8 cellular contexts compared by ENCODE assay signal in genomic region chr16:81429045-81429521, GRCh38. TPM values are rescaled to one million over a fixed set of nuclear protein-coding genes. Genes with fewer than 3 reads are reported as not detected.
A peak's percentile ranks its signal among the peaks of the same experiment; 100 is the strongest.
DNase-seq lines count a peak whose midpoint lies in the region; ATAC-seq and FAIRE-seq lines count a peak whose summit lies in the region.

No MANE protein-coding gene starts in this region.

- no peaks in the 10 kb centered on the region for H3K36me3 Mint-ChIP-seq in activated CD8-positive, alpha-beta T cell treated with anti-CD3 and anti-CD28 coated beads, Interleukin-2, amount 10 ng/mL, durations not matched to agents 7 days and 5 days (ENCODE audit: low read depth)

- H3K27me3 Mint-ChIP-seq in activated CD8-positive, alpha-beta T cell treated with anti-CD3 and anti-CD28 coated beads, Interleukin-2, amount 10 ng/mL, durations not matched to agents 7 days and 5 days (ENCODE audit: low read depth), result peaks cover 11% of the 10 kb centered on the region

- ATAC-seq in activated CD8-positive, alpha-beta T cell treated with anti-CD3 and anti-CD28 coated beads, Interleukin-2, amount 10 ng/mL, durations not matched to agents 7 days and 5 days, result peak; percentile 47
- no peak for ATAC-seq in HG02852 (IDR thresholded peaks at IDR 0.05; ENCODE audit: unreplicated experiment)

- no peaks in the 10 kb centered on the region for H3K9me3 Mint-ChIP-seq in activated CD8-positive, alpha-beta T cell treated with anti-CD3 and anti-CD28 coated beads, Interleukin-2, amount 10 ng/mL, durations not matched to agents 7 days and 5 days (ENCODE audit: insufficient read depth)

- no peak overlapping the region for H3K27ac Mint-ChIP-seq in activated CD8-positive, alpha-beta T cell treated with anti-CD3 and anti-CD28 coated beads, Interleukin-2, amount 10 ng/mL, durations not matched to agents 7 days and 5 days

- POLR2A ChIA-PET in activated CD8-positive, alpha-beta T cell treated with anti-CD3 and anti-CD28 coated beads, Interleukin-2, amount 10 ng/mL, durations not matched to agents 7 days and 5 days (lab: Charles Lee), result no interaction called here

- CTCF ChIA-PET in activated CD8-positive, alpha-beta T cell treated with anti-CD3 and anti-CD28 coated beads, Interleukin-2, amount 10 ng/mL, durations not matched to agents 7 days and 5 days (lab: Charles Lee), result interaction anchor here (0.6 to 2.3 kb wide), 6 partner anchors 22 to 288 kb away, joined by 3 to 8 read pairs (median 4); no protein-coding TSS in a partner anchor

- FAIRE-seq in RCC 7860 (lab: Jason Lieb, UNC), result no peak

- DNase-seq in D341Med (ENCODE audit: low spot score) (peak; percentile 66), LHCN-M2 (ENCODE audit: low read depth) (peak; percentile 30), kidney tubule cell (ENCODE audit: low spot score) (peak; percentile 35), RCC 7860 (ENCODE audit: low spot score) (no peak), NCI-H187 (lab: John Stamatoyannopoulos, UW) (no peak)
- DNase-seq in activated CD8-positive, alpha-beta T cell treated with anti-CD3 and anti-CD28 coated beads, Interleukin-2, amount 10 ng/mL, durations not matched to agents 7 days and 5 days, result no peak
- DNase-seq in activated effector memory CD4-positive, alpha-beta T cell treated with Interleukin-2 at 50 U/mL for 16 hours, result no peak

- peaks cover 12% of the 10 kb centered on the region for H3K4me1 Mint-ChIP-seq in activated CD8-positive, alpha-beta T cell treated with anti-CD3 and anti-CD28 coated beads, Interleukin-2, amount 10 ng/mL, durations not matched to agents 7 days and 5 days (ENCODE audit: low read depth)

- H3K4me3 Mint-ChIP-seq in activated CD8-positive, alpha-beta T cell treated with anti-CD3 and anti-CD28 coated beads, Interleukin-2, amount 10 ng/mL, durations not matched to agents 7 days and 5 days, result no peak overlapping the region

RNA-seq across cellular contexts. Expression of gene CMIP, which starts 15.5 kb away (rescaled TPM):
- 2.8 and 6.0 TPM in 2 replicates for total RNA-seq in LHCN-M2 (2014; rRNA removed)
- 22.8 TPM for polyA plus RNA-seq in LHCN-M2 (2012)
- total RNA-seq in activated CD8-positive, alpha-beta T cell treated with anti-CD3 and anti-CD28 coated beads, Interleukin-2, amount 10 ng/mL, durations not matched to agents 7 days and 5 days, result 10 to 100 TPM; 62.5 to 70.4 TPM

Comparison
In these comparisons a context has a peak if more than half of its experiments do, and no peak if none do; other contexts are left out.
1. DNase-seq: peak in D341Med (single experiment), LHCN-M2 (single experiment) and kidney tubule cell (single experiment); none in activated CD8-positive, alpha-beta T cell treated with anti-CD3 and anti-CD28 coated beads, Interleukin-2, amount 10 ng/mL, durations not matched to agents 7 days and 5 days (single experiment), RCC 7860 (single experiment), activated effector memory CD4-positive, alpha-beta T cell treated with Interleukin-2 at 50 U/mL for 16 hours (single experiment) and NCI-H187 (0 of 2).